In the genomic region with DNA sequence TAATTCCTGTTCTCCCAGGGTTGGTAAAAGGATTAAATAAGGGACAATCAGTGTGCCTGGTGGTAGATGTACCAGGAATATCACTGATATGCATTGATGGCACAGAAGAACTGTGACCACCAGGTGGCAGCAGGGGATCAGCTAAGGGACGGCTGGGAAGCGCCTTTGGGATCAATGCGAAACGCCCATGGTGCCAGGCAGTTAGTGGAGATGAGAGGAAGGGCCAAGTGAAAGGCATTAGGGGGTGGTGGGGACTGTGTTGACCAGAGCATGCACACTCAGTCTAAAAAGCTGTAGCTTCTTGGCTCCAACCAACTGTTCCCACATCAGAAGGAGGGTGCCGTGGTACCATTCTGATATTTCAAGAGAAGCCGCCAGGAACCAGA, we compare ENCODE assay signal across 8 cellular contexts. TPM values are rescaled to one million over a fixed set of nuclear protein-coding genes. Genes with fewer than 3 reads are reported as not detected.
DNase-seq lines count a peak whose midpoint lies in the region; ATAC-seq and TF ChIP-seq lines count a peak whose summit lies in the region.

No MANE protein-coding gene starts in this region.

- no peak overlapping the region for H3K4me2 ChIP-seq in neural cell (ENCODE audit: low read length)

- H3K27ac ChIP-seq in neural cell (ENCODE audit: low read length), result no peak overlapping the region

- H3K9me2 ChIP-seq in neural cell (ENCODE audit: insufficient read depth, low read length), result no peaks in the 10 kb centered on the region

- H4K20me1 ChIP-seq in neural cell (ENCODE audit: insufficient read depth), result no peaks in the 10 kb centered on the region

- TF ChIP-seq CTCF in fibroblast of villous mesenchyme (IDR thresholded peaks at IDR 0.05; ENCODE audit: insufficient read depth, low read depth, low read length) (peak; percentile 79), neural cell (IDR thresholded peaks at IDR 0.05; ENCODE audit: poor library complexity, severe bottlenecking) (peak; percentile 96)

- H3K27me3 ChIP-seq in neural cell (ENCODE audit: insufficient read depth, low read depth, low read length), result no peaks in the 10 kb centered on the region

- no peak overlapping the region for H3K9ac ChIP-seq in neural cell (ENCODE audit: low read length)

- no peak overlapping the region for H3K4me3 Mint-ChIP-seq in activated CD8-positive, alpha-beta memory T cell treated with anti-CD3 and anti-CD28 coated beads, Interleukin-2, amount 10 ng/mL, durations not matched to agents 7 days and 5 days

- DNase-seq in NCI-H1436 (lab: John Stamatoyannopoulos, UW), result peak; percentile 82
- DNase-seq in NCI-H1436 treated with DMSO at 0.1 percent for 48 hours (lab: John Stamatoyannopoulos, UW), result no peak
- DNase-seq in NCI-H460 (ENCODE audit: extremely low read depth, low read depth), result peak; percentile 86
- DNase-seq in activated CD8-positive, alpha-beta memory T cell treated with anti-CD3 and anti-CD28 coated beads, Interleukin-2, amount 10 ng/mL, durations not matched to agents 7 days and 5 days, result peak; percentile 73
- peak; percentile 70 for DNase-seq in fibroblast of villous mesenchyme (ENCODE audit: low read depth)

- no peak for TF ChIP-seq EP300 in neural cell (conservative IDR thresholded peaks at IDR 0.05; ENCODE audit: poor library complexity, severe bottlenecking)

- H3K36me3 Mint-ChIP-seq in activated CD8-positive, alpha-beta memory T cell treated with anti-CD3 and anti-CD28 coated beads, Interleukin-2, amount 10 ng/mL, durations not matched to agents 7 days and 5 days, result no peaks in the 10 kb centered on the region

- H3K27ac Mint-ChIP-seq in activated CD8-positive, alpha-beta memory T cell treated with anti-CD3 and anti-CD28 coated beads, Interleukin-2, amount 10 ng/mL, durations not matched to agents 7 days and 5 days, result no peak overlapping the region

- peaks cover 13% of the 10 kb centered on the region for H3K4me1 Mint-ChIP-seq in activated CD8-positive, alpha-beta memory T cell treated with anti-CD3 and anti-CD28 coated beads, Interleukin-2, amount 10 ng/mL, durations not matched to agents 7 days and 5 days

- H3K36me3 ChIP-seq in neural cell (ENCODE audit: insufficient read depth, low read length), result no peaks in the 10 kb centered on the region

- H3K4me3 ChIP-seq in fibroblast of villous mesenchyme (ENCODE audit: low read depth, low read length) (no peak overlapping the region), neural cell (ENCODE audit: low read length) (no peak overlapping the region)

- TF ChIP-seq RAD21 in neural cell (conservative IDR thresholded peaks at IDR 0.05), result peak; percentile 99

- peak; percentile 67 for ATAC-seq in HG02759 (IDR thresholded peaks at IDR 0.05; ENCODE audit: unreplicated experiment)
- ATAC-seq in activated CD8-positive, alpha-beta memory T cell treated with anti-CD3 and anti-CD28 coated beads, Interleukin-2, amount 10 ng/mL, durations not matched to agents 7 days and 5 days, result peak; percentile 66
- no peak for ATAC-seq in GM18867 (IDR thresholded peaks at IDR 0.05; ENCODE audit: unreplicated experiment)

- no peaks in the 10 kb centered on the region for H3K9me3 Mint-ChIP-seq in activated CD8-positive, alpha-beta memory T cell treated with anti-CD3 and anti-CD28 coated beads, Interleukin-2, amount 10 ng/mL, durations not matched to agents 7 days and 5 days (ENCODE audit: low read depth)

- H3K27me3 Mint-ChIP-seq in activated CD8-positive, alpha-beta memory T cell treated with anti-CD3 and anti-CD28 coated beads, Interleukin-2, amount 10 ng/mL, durations not matched to agents 7 days and 5 days, result no peaks in the 10 kb centered on the region

- CTCF ChIA-PET in activated CD8-positive, alpha-beta memory T cell treated with anti-CD3 and anti-CD28 coated beads, Interleukin-2, amount 10 ng/mL, durations not matched to agents 7 days and 5 days (lab: Charles Lee), result interaction anchor here (0.8 to 10.3 kb wide), 19 partner anchors 8 to 354 kb away, joined by 3 to 115 read pairs (median 6); no protein-coding TSS in a partner anchor

- no peak overlapping the region for H2AFZ ChIP-seq in neural cell (ENCODE audit: low read depth, low read length)

- no peaks in the 10 kb centered on the region for H3K9me3 ChIP-seq in neural cell (ENCODE audit: low read length)

- H3F3A ChIP-seq in neural cell (ENCODE audit: insufficient read depth, low read length, poor library complexity, severe bottlenecking), result no peaks in the 10 kb centered on the region

- H3K79me2 ChIP-seq in neural cell (replicated peaks; ENCODE audit: insufficient read depth, low read length), result no peaks in the 10 kb centered on the region

TF ChIP-seq in neural cell, 6 proteins besides CTCF, POLR2A, EP300 and RAD21:
- TF ChIP-seq, protein P1, sequence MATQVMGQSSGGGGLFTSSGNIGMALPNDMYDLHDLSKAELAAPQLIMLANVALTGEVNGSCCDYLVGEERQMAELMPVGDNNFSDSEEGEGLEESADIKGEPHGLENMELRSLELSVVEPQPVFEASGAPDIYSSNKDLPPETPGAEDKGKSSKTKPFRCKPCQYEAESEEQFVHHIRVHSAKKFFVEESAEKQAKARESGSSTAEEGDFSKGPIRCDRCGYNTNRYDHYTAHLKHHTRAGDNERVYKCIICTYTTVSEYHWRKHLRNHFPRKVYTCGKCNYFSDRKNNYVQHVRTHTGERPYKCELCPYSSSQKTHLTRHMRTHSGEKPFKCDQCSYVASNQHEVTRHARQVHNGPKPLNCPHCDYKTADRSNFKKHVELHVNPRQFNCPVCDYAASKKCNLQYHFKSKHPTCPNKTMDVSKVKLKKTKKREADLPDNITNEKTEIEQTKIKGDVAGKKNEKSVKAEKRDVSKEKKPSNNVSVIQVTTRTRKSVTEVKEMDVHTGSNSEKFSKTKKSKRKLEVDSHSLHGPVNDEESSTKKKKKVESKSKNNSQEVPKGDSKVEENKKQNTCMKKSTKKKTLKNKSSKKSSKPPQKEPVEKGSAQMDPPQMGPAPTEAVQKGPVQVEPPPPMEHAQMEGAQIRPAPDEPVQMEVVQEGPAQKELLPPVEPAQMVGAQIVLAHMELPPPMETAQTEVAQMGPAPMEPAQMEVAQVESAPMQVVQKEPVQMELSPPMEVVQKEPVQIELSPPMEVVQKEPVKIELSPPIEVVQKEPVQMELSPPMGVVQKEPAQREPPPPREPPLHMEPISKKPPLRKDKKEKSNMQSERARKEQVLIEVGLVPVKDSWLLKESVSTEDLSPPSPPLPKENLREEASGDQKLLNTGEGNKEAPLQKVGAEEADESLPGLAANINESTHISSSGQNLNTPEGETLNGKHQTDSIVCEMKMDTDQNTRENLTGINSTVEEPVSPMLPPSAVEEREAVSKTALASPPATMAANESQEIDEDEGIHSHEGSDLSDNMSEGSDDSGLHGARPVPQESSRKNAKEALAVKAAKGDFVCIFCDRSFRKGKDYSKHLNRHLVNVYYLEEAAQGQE (IDR thresholded peaks at IDR 0.05; ENCODE audit: borderline replicate concordance), result no peak
- peak; percentile 99 for TF ChIP-seq SMC3 (conservative IDR thresholded peaks at IDR 0.05; ENCODE audit: poor library complexity)
- no peak for TF ChIP-seq EZH2 (IDR thresholded peaks at IDR 0.05; ENCODE audit: borderline replicate concordance, insufficient read depth, low read length, poor library complexity, severe bottlenecking)

RNA-seq across cellular contexts. Expression of gene ARHGEF37, which starts 55.6 kb away (rescaled TPM):
- total RNA-seq in NCI-H460 (2014; rRNA removed; shearing (Covaris generic)), result 1.6 and 1.8 TPM in 2 replicates
- 1.2 and 2.2 TPM in 2 replicates for polyA plus RNA-seq in NCI-H460 (2014; cell fraction: nucleus; rRNA removed)
- 1 to 10 TPM in 1 of 2 experiments, under 1 TPM in 1; 0.37 to 1.1 TPM for total RNA-seq in activated CD8-positive, alpha-beta memory T cell treated with anti-CD3 and anti-CD28 coated beads, Interleukin-2, amount 10 ng/mL, durations not matched to agents 7 days and 5 days
- 0.43 and 0.64 TPM in 2 replicates for total RNA-seq in fibroblast of villous mesenchyme
- 0.53 and 0.68 TPM in 2 replicates for polyA plus RNA-seq in neural cell
- 0.93 and 1.2 TPM in 2 replicates for polyA minus RNA-seq in neural cell
